ENCODE assay signal across 1 cellular context in genomic region chr2:227508001-227508400, GRCh38.
A peak's percentile ranks its signal among the peaks of the same experiment; 100 is the strongest.
TF ChIP-seq lines count a peak whose summit lies in the region.

No MANE protein-coding gene starts in this region.

TF ChIP-seq in HepG2, 621 proteins besides CTCF, POLR2A, EP300 and RAD21 (continued from another document):
- no peak for TF ChIP-seq ZNF264 (CRISPR knock-in tag; IDR thresholded peaks at IDR 0.05)
- TF ChIP-seq CCAR2 (optimal IDR thresholded peaks at IDR 0.05; ENCODE audit: low read depth, low read length), result no peak
- no peak for TF ChIP-seq ZNF354B (CRISPR knock-in tag; IDR thresholded peaks at IDR 0.05)
- no peak for TF ChIP-seq ZNF275 (CRISPR knock-in tag; IDR thresholded peaks at IDR 0.05; ENCODE audit: borderline replicate concordance)
- TF ChIP-seq THAP9 (CRISPR knock-in tag; IDR thresholded peaks at IDR 0.05; ENCODE audit: borderline replicate concordance), result no peak
- peak; percentile 37 for TF ChIP-seq RBM22 (optimal IDR thresholded peaks at IDR 0.05; ENCODE audit: low read length)
